In genomic region chr6:31792741-31793140, GRCh38 we compare ENCODE assay signal across 12 cellular contexts. TPM values are rescaled to one million over a fixed set of nuclear protein-coding genes. Genes with fewer than 3 reads are reported as not detected.
DNase-seq lines count a peak whose midpoint lies in the region; ATAC-seq, FAIRE-seq and TF ChIP-seq lines count a peak whose summit lies in the region.
"Had no signal": no experiment of that assay in that cellular context is flagged by ENCODE, and none has a peak within 500 bp of the region (broad histone marks: within the 10 kb centered on the region; RNA-seq: fewer than 3 reads in every experiment).

No MANE protein-coding gene starts in this region.

- peaks cover 76% of the 10 kb centered on the region for H3K4me1 Mint-ChIP-seq in activated B cell treated with CpG ODN at 0.5 μM for 24 hours
- H3K4me1 Mint-ChIP-seq in CD4-positive, alpha-beta T cell (ENCODE audit: low read depth): peaks cover 36% of the 10 kb centered on the region
- peaks cover 18% of the 10 kb centered on the region for H3K4me1 Mint-ChIP-seq in endothelial cell (ENCODE audit: unreplicated experiment)

- POLR2A ChIA-PET in activated B cell treated with CpG ODN at 0.5 μM for 24 hours (lab: Charles Lee): interaction anchor here (2.0 to 4.0 kb wide), 2 partner anchors 14 to 62 kb away, joined by 11 to 19 read pairs; partner anchors contain the start of genes DDAH2 and LSM2
- POLR2A ChIA-PET in CD4-positive, alpha-beta T cell (lab: Charles Lee): no interaction called here

- ATAC-seq in right cardiac atrium (no peak), left ventricle myocardium superior (no peak), activated B cell treated with CpG ODN at 0.5 μM for 24 hours (ENCODE audit: low read depth) (no peak), GM21447 (IDR thresholded peaks at IDR 0.05; ENCODE audit: unreplicated experiment) (no peak)
- ATAC-seq in CD4-positive, alpha-beta T cell (ENCODE audit: poor library complexity): no peak

- H3K4me1 ChIP-seq in right cardiac atrium (ENCODE audit: control insufficient read depth, insufficient read depth, low read length): no peaks in the 10 kb centered on the region

- H3K27me3 Mint-ChIP-seq in activated B cell treated with CpG ODN at 0.5 μM for 24 hours (no peaks in the 10 kb centered on the region), endothelial cell (ENCODE audit: unreplicated experiment) (peaks cover 8% of the 10 kb centered on the region)
- no peaks in the 10 kb centered on the region for H3K27me3 Mint-ChIP-seq in CD4-positive, alpha-beta T cell

- H3K27ac Mint-ChIP-seq in activated B cell treated with CpG ODN at 0.5 μM for 24 hours (peak overlapping the region; percentile 46), endothelial cell (ENCODE audit: unreplicated experiment) (no peak overlapping the region)
- no peak overlapping the region for H3K27ac Mint-ChIP-seq in CD4-positive, alpha-beta T cell

- WGBS in right cardiac atrium: 91% methylated on average over 13 of the region's 13 CpGs

- H3K36me3 Mint-ChIP-seq in activated B cell treated with CpG ODN at 0.5 μM for 24 hours (ENCODE audit: low read depth) (peaks cover 46% of the 10 kb centered on the region), endothelial cell (ENCODE audit: low read depth, unreplicated experiment) (peaks cover 12% of the 10 kb centered on the region)
- peaks cover 45% of the 10 kb centered on the region for H3K36me3 Mint-ChIP-seq in CD4-positive, alpha-beta T cell (ENCODE audit: low read depth)

- H3K27ac ChIP-seq in right cardiac atrium (ENCODE audit: low read length): no peak overlapping the region
- no peak overlapping the region for H3K27ac ChIP-seq in CD4-positive, alpha-beta T cell (ENCODE audit: low read depth, low read length)
- H3K27ac ChIP-seq: SJSA1 had no signal

- DNase-seq in right cardiac atrium (peak in 2 of 3 donors; percentile 27 to 46), left ventricle myocardium superior (no peak), activated B cell treated with CpG ODN at 0.5 μM for 24 hours (no peak), fibroblast of pulmonary artery (ENCODE audit: low read depth) (peak; percentile 27), urothelium cell line (ENCODE audit: low spot score) (peak; percentile 45), endothelial cell (ENCODE audit: low spot score) (no peak)
- DNase-seq in CD4-positive, alpha-beta T cell: no peak
- DNase-seq: midbrain, NCI-H1694 had no signal

- intact Hi-C loops in right cardiac atrium (cut with DNase I): loop anchor here in 1 of 4 donors (5.0 kb wide), 1 partner anchor 50 kb away; the partner anchor contains the start of gene MSH5
- intact Hi-C loops in left ventricle myocardium superior (cut with micrococcal nuclease): no loop called here
- intact Hi-C loops in activated B cell treated with CpG ODN at 0.5 μM for 24 hours (cut with micrococcal nuclease): no loop called here
- intact Hi-C loops in CD4-positive, alpha-beta T cell (cut with DNase I, micrococcal nuclease): no loop called here

- CTCF ChIA-PET in activated B cell treated with CpG ODN at 0.5 μM for 24 hours (lab: Charles Lee): no interaction called here
- CTCF ChIA-PET in CD4-positive, alpha-beta T cell (lab: Charles Lee): no interaction called here

- no peak for FAIRE-seq in urothelium cell line (lab: Jason Lieb, UNC)

- H3K9me3 ChIP-seq in right cardiac atrium (ENCODE audit: control insufficient read depth, low read length): no peaks in the 10 kb centered on the region
- H3K9me3 ChIP-seq in CD4-positive, alpha-beta T cell (ENCODE audit: control insufficient read depth, low read length): no peaks in the 10 kb centered on the region

- H3K9me3 Mint-ChIP-seq in activated B cell treated with CpG ODN at 0.5 μM for 24 hours: no peaks in the 10 kb centered on the region
- H3K9me3 Mint-ChIP-seq in CD4-positive, alpha-beta T cell: no peaks in the 10 kb centered on the region
- no peaks in the 10 kb centered on the region for H3K9me3 Mint-ChIP-seq in endothelial cell (ENCODE audit: unreplicated experiment)

- TF ChIP-seq CTCF in activated B cell treated with CpG ODN at 0.5 μM for 24 hours (IDR thresholded peaks at IDR 0.05) (no peak), fibroblast of pulmonary artery (IDR thresholded peaks at IDR 0.05; ENCODE audit: low read length, missing control alignments) (no peak), endothelial cell (IDR thresholded peaks at IDR 0.05; ENCODE audit: unreplicated experiment) (no peak)
- TF ChIP-seq CTCF in CD4-positive, alpha-beta T cell (IDR thresholded peaks at IDR 0.05): no peak

- H3K4me3 Mint-ChIP-seq in activated B cell treated with CpG ODN at 0.5 μM for 24 hours (no peak overlapping the region), endothelial cell (ENCODE audit: unreplicated experiment) (no peak overlapping the region)
- no peak overlapping the region for H3K4me3 Mint-ChIP-seq in CD4-positive, alpha-beta T cell

- H3K27me3 ChIP-seq in right cardiac atrium (ENCODE audit: control insufficient read depth, insufficient read depth): no peaks in the 10 kb centered on the region
- no peaks in the 10 kb centered on the region for H3K27me3 ChIP-seq in CD4-positive, alpha-beta T cell (ENCODE audit: control insufficient read depth, insufficient read depth, low read length)
- H3K27me3 ChIP-seq: SJSA1 had no signal

- H3K4me3 ChIP-seq in right cardiac atrium (ENCODE audit: low read length) (no peak overlapping the region), fibroblast of pulmonary artery (replicated peaks; ENCODE audit: low read depth, low read length) (no peak overlapping the region)
- H3K4me3 ChIP-seq: SJSA1 had no signal

RNA-seq across cellular contexts. Expression of gene VARS1, which starts 2.8 kb away (rescaled TPM):
- total RNA-seq in right cardiac atrium (10 to 100 TPM; 21.7 to 30.6 (median 26.9) TPM), left ventricle myocardium superior (22.5 TPM), activated B cell treated with CpG ODN at 0.5 μM for 24 hours (136 and 140 TPM in 2 replicates), endothelial cell (ENCODE audit: unreplicated experiment) (53.0 TPM)
- 14.8 TPM for polyA plus RNA-seq in right cardiac atrium
- total RNA-seq in CD4-positive, alpha-beta T cell: 10 to 100 TPM; 43.9 to 44.2 TPM

RNA-seq across cellular contexts. Expression of gene LSM2, which starts 14.0 kb away (rescaled TPM):
- 10 to 100 TPM; 22.8 to 27.3 (median 23.8) TPM for total RNA-seq in right cardiac atrium
- polyA plus RNA-seq in right cardiac atrium: 27.0 TPM
- total RNA-seq in left ventricle myocardium superior: 20.1 TPM
- total RNA-seq in activated B cell treated with CpG ODN at 0.5 μM for 24 hours: 61.8 and 68.6 TPM in 2 replicates
- total RNA-seq in CD4-positive, alpha-beta T cell: 10 to 100 TPM; 12.6 to 13.7 TPM
- 57.1 TPM for total RNA-seq in endothelial cell (ENCODE audit: unreplicated experiment)

RNA-seq across cellular contexts. Expression of gene VWA7, which starts 15.6 kb away (rescaled TPM):
- 10 to 100 TPM in 1 of 4 donors, 1 to 10 TPM in 3; 3.4 to 12.8 (median 8.2) TPM for total RNA-seq in right cardiac atrium
- polyA plus RNA-seq in right cardiac atrium: 3.2 TPM
- total RNA-seq in left ventricle myocardium superior: 12.8 TPM
- 1.6 and 2.9 TPM in 2 replicates for total RNA-seq in activated B cell treated with CpG ODN at 0.5 μM for 24 hours
- total RNA-seq in CD4-positive, alpha-beta T cell: 1 to 10 TPM; 1.7 TPM
- total RNA-seq in endothelial cell (ENCODE audit: unreplicated experiment): 0.74 TPM
- total RNA-seq: SJSA1, subcutaneous adipose tissue had no signal

RNA-seq across cellular contexts. Expression of gene HSPA1L, which starts 22.3 kb away (rescaled TPM):
- 1 to 10 TPM; 1.6 to 2.8 (median 2.2) TPM for total RNA-seq in right cardiac atrium
- 2.0 TPM for polyA plus RNA-seq in right cardiac atrium
- total RNA-seq in left ventricle myocardium superior: 2.0 TPM
- 1.2 and 2.1 TPM in 2 replicates for total RNA-seq in activated B cell treated with CpG ODN at 0.5 μM for 24 hours
- total RNA-seq in CD4-positive, alpha-beta T cell: 1 to 10 TPM; 1.7 to 1.8 TPM
- total RNA-seq in endothelial cell (ENCODE audit: unreplicated experiment): 0.82 TPM

RNA-seq across cellular contexts. Expression of gene HSPA1A, which starts 22.6 kb away (rescaled TPM):
- total RNA-seq in right cardiac atrium: 100 to 1,000 TPM; 167 to 328 (median 273) TPM
- 321 TPM for polyA plus RNA-seq in right cardiac atrium
- total RNA-seq in left ventricle myocardium superior: 341 TPM
- total RNA-seq in activated B cell treated with CpG ODN at 0.5 μM for 24 hours: 27.1 and 28.1 TPM in 2 replicates
- total RNA-seq in CD4-positive, alpha-beta T cell: 1 to 10 TPM; 8.1 to 9.8 TPM
- total RNA-seq in endothelial cell (ENCODE audit: unreplicated experiment): 27.2 TPM

Comparison
In these comparisons a context has a peak if more than half of its experiments do, and no peak if none do; other contexts are left out.
1. DNase-seq: peak in right cardiac atrium (2 of 3), fibroblast of pulmonary artery (single experiment) and urothelium cell line (single experiment); none in left ventricle myocardium superior (single experiment), activated B cell treated with CpG ODN at 0.5 μM for 24 hours (single experiment), CD4-positive, alpha-beta T cell (0 of 10) and endothelial cell (single experiment).